29 cellular contexts compared by ENCODE assay signal in genomic region chr3:173006006-173006405, GRCh38.
"Had no signal": no experiment of that assay in that cellular context is flagged by ENCODE, and none has a peak within 500 bp of the region (broad histone marks: within the 10 kb centered on the region; RNA-seq: fewer than 3 reads in every experiment).

No MANE protein-coding gene starts in this region.

- H3K27ac ChIP-seq: brain microvascular endothelial cell, coronary artery, dorsolateral prefrontal cortex, epithelial cell of prostate, esophagus squamous epithelium, gastroesophageal sphincter, heart right ventricle, WERI-Rb-1 had no signal

- H3K36me3 ChIP-seq: brain microvascular endothelial cell, esophagus squamous epithelium, gastroesophageal sphincter, heart right ventricle, WERI-Rb-1 had no signal

- H3K9me3 ChIP-seq: esophagus squamous epithelium, gastroesophageal sphincter had no signal

- FAIRE-seq: astrocyte, bronchial epithelial cell had no signal

- H3K27me3 ChIP-seq: brain microvascular endothelial cell, esophagus squamous epithelium, gastroesophageal sphincter, heart right ventricle had no signal

- DNase-seq: activated B cell treated with CpG ODN at 0.5 μM for 24 hours; activated CD4-positive, alpha-beta T cell treated with anti-CD3 and anti-CD28 coated beads for 48 hours; activated CD4-positive, alpha-beta T cell treated with anti-CD3 and anti-CD28 coated beads, Interleukin-2, amount 50 U/mL, for 1 hour; activated CD4-positive, alpha-beta T cell treated with anti-CD3 and anti-CD28 coated beads, Interleukin-2, amount 50 U/mL, for 48 hours; activated CD8-positive, alpha-beta memory T cell treated with anti-CD3 and anti-CD28 coated beads for 24 hours; activated CD8-positive, alpha-beta T cell treated with anti-CD3 and anti-CD28 coated beads for 36 hours; activated effector memory CD4-positive, alpha-beta T cell treated with Interleukin-2 at 50 U/mL for 16 hours; activated gamma-delta T cell treated with Interleukin-2 at 50 U/mL for 16 hours; activated naive CD4-positive, alpha-beta T cell treated with anti-CD3 and anti-CD28 coated beads, Interleukin-2, amount 50 U/mL, for 16 hours; activated naive CD4-positive, alpha-beta T cell treated with Interleukin-2 at 50 U/mL for 16 hours; activated T-cell treated with anti-CD3 and anti-CD28 coated beads, Interleukin-2, amount 50 U/mL, for 4 hours; amniotic stem cell; anterior cingulate cortex; brain microvascular endothelial cell; dorsolateral prefrontal cortex; effector memory CD8-positive, alpha-beta T cell; esophagus squamous epithelium; foreskin melanocyte; heart right ventricle; T-helper 17 cell; T1000; WERI-Rb-1 had no signal

- H3K4me1 ChIP-seq: esophagus squamous epithelium, gastroesophageal sphincter, heart right ventricle had no signal

- ATAC-seq: activated CD4-positive, CD25-positive, alpha-beta regulatory T cell treated with anti-CD3 and anti-CD28 coated beads, Interleukin-2, amount 50 U/mL, for 24 hours; activated CD8-positive, alpha-beta T cell treated with anti-CD3 and anti-CD28 coated beads for 36 hours; activated T-cell treated with anti-CD3 and anti-CD28 coated beads, Interleukin-2, amount 50 U/mL, for 4 hours; activated T-helper 17 cell treated with anti-CD3 and anti-CD28 coated beads, Interleukin-2, amount 50 U/mL, for 72 hours; effector memory CD8-positive, alpha-beta T cell; gastroesophageal sphincter; heart right ventricle; T-helper 17 cell had no signal

- H3K4me3 ChIP-seq: coronary artery, dorsolateral prefrontal cortex, esophagus squamous epithelium, gastroesophageal sphincter, heart right ventricle had no signal
